1 cellular context compared by ENCODE assay signal in the genomic region with DNA sequence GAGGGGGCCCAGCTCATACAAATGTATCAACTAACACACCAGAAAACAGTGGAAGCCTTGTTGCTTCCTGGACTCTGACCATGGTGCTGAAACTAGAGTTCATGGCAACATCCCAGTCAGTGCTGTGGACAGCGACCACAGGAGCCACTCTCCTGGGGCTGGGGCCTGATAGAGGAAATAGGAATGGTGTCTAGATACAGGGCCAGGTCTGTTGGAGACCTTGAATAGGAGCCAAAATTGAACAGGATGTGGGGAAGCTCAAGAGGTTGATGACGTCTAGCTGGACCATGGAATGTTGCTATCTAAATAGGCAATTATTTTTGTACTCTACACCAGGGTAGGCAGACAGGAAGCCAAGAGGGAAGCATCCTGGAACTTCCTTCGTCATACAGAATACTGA.
TF ChIP-seq lines count a peak whose summit lies in the region.

No MANE protein-coding gene starts in this region.

TF ChIP-seq in K562, 482 proteins besides CTCF, POLR2A, EP300 and RAD21 (continued from another document and continues in another):
- TF ChIP-seq E2F6 (IDR thresholded peaks at IDR 0.05; ENCODE audit: borderline replicate concordance in 1 of 2, extremely low read depth in 1 of 2, insufficient read depth in 1 of 2, insufficient read length in 1 of 2, low read depth in 1 of 2, low read length in 1 of 2, poor library complexity in 1 of 2, severe bottlenecking in 1 of 2) (no peak), UBTF (IDR thresholded peaks at IDR 0.05; ENCODE audit: borderline replicate concordance in 1 of 2, low read depth in 2 of 2, low read length in 2 of 2) (no peak), SNRNP70 (optimal IDR thresholded peaks at IDR 0.05; ENCODE audit: low read depth, low read length) (no peak), GATAD2B (IDR thresholded peaks at IDR 0.05; ENCODE audit: borderline replicate concordance) (no peak), PREB (CRISPR knock-in tag; IDR thresholded peaks at IDR 0.05) (no peak), CEBPZ (IDR thresholded peaks at IDR 0.05; ENCODE audit: borderline replicate concordance, low read depth, low read length) (no peak), KLF13 (tag; IDR thresholded peaks at IDR 0.05; ENCODE audit: borderline replicate concordance, low read depth) (no peak), ARID2 (IDR thresholded peaks at IDR 0.05) (no peak), ZNF830 (CRISPR knock-in tag; IDR thresholded peaks at IDR 0.05) (no peak), PML (IDR thresholded peaks at IDR 0.05; ENCODE audit: low read length) (no peak), GABPB1 (CRISPR knock-in tag; IDR thresholded peaks at IDR 0.05) (peak; percentile 63), ZNF263 (CRISPR knock-in tag; IDR thresholded peaks at IDR 0.05; ENCODE audit: borderline replicate concordance) (peak; percentile 62; the same call in 1 of the 2 replicates), RERE (CRISPR knock-in tag; IDR thresholded peaks at IDR 0.05; ENCODE audit: borderline replicate concordance) (peak; percentile 86; the same call in 1 of the 2 replicates), E2F8 (IDR thresholded peaks at IDR 0.05; ENCODE audit: low read depth, partially characterized antibody) (no peak), VEZF1 (CRISPR knock-in tag; IDR thresholded peaks at IDR 0.05) (peak; percentile 43; the same call in 1 of the 2 replicates), ELF2 (CRISPR knock-in tag; IDR thresholded peaks at IDR 0.05) (no peak), MAZ (CRISPR knock-in tag; conservative IDR thresholded peaks at IDR 0.05 in 1 of 2, IDR thresholded peaks at IDR 0.05 in 1 of 2) (peak; percentile 37 to 92; a peak in 3 of 4 replicates), ZBTB17 (CRISPR knock-in tag; IDR thresholded peaks at IDR 0.05) (no peak), TEAD2 (tag; IDR thresholded peaks at IDR 0.05) (0 out of 2 replicates have a peak, but pooled peaks have one; percentile 14), SIRT6 (IDR thresholded peaks at IDR 0.05; ENCODE audit: low read depth, low read length) (no peak), HDAC2 (IDR thresholded peaks at IDR 0.05) (peak; percentile 83)
- TF ChIP-seq, protein P1, sequence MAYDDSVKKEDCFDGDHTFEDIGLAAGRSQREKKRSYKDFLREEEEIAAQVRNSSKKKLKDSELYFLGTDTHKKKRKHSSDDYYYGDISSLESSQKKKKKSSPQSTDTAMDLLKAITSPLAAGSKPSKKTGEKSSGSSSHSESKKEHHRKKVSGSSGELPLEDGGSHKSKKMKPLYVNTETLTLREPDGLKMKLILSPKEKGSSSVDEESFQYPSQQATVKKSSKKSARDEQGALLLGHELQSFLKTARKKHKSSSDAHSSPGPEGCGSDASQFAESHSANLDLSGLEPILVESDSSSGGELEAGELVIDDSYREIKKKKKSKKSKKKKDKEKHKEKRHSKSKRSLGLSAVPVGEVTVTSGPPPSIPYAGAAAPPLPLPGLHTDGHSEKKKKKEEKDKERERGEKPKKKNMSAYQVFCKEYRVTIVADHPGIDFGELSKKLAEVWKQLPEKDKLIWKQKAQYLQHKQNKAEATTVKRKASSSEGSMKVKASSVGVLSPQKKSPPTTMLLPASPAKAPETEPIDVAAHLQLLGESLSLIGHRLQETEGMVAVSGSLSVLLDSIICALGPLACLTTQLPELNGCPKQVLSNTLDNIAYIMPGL (CRISPR knock-in tag; IDR thresholded peaks at IDR 0.05): peak; percentile 55; the same call in 1 of the 2 replicates
- TF ChIP-seq, protein P2, sequence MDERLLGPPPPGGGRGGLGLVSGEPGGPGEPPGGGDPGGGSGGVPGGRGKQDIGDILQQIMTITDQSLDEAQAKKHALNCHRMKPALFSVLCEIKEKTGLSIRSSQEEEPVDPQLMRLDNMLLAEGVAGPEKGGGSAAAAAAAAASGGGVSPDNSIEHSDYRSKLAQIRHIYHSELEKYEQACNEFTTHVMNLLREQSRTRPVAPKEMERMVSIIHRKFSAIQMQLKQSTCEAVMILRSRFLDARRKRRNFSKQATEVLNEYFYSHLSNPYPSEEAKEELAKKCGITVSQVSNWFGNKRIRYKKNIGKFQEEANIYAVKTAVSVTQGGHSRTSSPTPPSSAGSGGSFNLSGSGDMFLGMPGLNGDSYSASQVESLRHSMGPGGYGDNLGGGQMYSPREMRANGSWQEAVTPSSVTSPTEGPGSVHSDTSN (CRISPR knock-in tag; IDR thresholded peaks at IDR 0.05; ENCODE audit: low read depth): peak; percentile 19; the same call in 1 of the 2 replicates
- TF ChIP-seq, protein P2 (tag; conservative IDR thresholded peaks at IDR 0.05; ENCODE audit: low read depth): no peak
- TF ChIP-seq, protein P3, sequence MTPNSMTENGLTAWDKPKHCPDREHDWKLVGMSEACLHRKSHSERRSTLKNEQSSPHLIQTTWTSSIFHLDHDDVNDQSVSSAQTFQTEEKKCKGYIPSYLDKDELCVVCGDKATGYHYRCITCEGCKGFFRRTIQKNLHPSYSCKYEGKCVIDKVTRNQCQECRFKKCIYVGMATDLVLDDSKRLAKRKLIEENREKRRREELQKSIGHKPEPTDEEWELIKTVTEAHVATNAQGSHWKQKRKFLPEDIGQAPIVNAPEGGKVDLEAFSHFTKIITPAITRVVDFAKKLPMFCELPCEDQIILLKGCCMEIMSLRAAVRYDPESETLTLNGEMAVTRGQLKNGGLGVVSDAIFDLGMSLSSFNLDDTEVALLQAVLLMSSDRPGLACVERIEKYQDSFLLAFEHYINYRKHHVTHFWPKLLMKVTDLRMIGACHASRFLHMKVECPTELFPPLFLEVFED (CRISPR knock-in tag; conservative IDR thresholded peaks at IDR 0.05): no peak
